In the genomic region with DNA sequence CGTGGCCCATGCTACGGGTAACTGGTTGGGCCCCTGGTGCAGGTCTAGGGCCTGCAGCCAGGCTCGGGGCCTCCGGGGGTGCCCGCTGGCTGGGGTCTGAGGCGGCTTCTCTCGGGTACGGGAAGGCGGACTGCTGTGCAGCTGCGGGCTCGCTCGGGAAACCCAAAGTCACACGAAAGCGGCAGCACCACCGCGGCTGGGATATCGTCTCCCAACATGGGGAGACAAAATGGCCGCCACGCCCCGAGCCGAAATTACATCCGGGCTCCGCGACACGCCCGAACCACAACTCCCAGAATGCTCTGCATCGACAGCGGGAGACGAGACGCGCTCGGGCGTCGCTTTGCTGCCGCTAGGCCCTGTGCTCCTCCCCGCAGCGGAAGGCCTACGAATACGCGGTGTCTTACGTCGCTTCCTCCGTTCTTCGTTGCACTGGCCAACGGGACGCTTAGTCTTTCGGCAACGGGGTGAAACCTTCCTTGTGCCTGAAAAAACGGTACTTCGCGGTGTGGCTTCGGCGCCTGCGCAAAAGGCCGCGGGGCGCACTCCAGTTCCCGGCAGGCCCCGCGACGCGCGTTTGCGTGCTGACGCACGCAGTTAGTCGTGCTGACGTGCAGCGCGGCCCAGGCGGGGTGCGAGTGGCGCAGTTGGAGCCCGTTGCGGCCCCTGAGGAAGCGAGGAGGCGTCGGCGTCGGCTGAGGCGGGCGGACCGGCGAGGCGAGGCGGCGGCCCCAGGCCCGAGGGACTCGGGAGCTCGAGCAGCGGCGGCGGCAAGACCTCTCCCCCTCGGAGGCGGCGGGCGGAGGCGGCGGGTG, we compare ENCODE assay signal across 8 cellular contexts. TPM values are rescaled to one million over a fixed set of nuclear protein-coding genes. Genes with fewer than 3 reads are reported as not detected.
DNase-seq lines count a peak whose midpoint lies in the region; ATAC-seq and TF ChIP-seq lines count a peak whose summit lies in the region.

A gene (plus strand): TSS at position 604 of the 815 bp plus-strand sequence. CDS start 3,727 bp downstream, outside the sequence.

- no peaks in the 10 kb centered on the region for H3K9me3 ChIP-seq in vagina

- peak; percentile 68 to 99 for TF ChIP-seq POLR2A in vagina (IDR thresholded peaks at IDR 0.05)

- peak; percentile 75 for ATAC-seq in GM18517 (IDR thresholded peaks at IDR 0.05; ENCODE audit: unreplicated experiment)
- peak; percentile 69 for ATAC-seq in HG03039 (IDR thresholded peaks at IDR 0.05; ENCODE audit: unreplicated experiment)

- H3K9ac ChIP-seq in rectal smooth muscle tissue (ENCODE audit: low read length), result peak within 1 kb of the TSS; percentile 98

- peak; percentile 92 to 97 for DNase-seq in NCI-H2081 (lab: John Stamatoyannopoulos, UW)
- peak; percentile 87 for DNase-seq in T-helper 9 cell
- DNase-seq in astrocyte of the cerebellum (ENCODE audit: low read depth), result peak; percentile 87
- DNase-seq in hepatic stellate cell (ENCODE audit: low spot score), result peak; percentile 98
- DNase-seq in vagina (ENCODE audit: extremely low spot score in 2 of 2), result peak in 1 of 2 donors; percentile 96

- H3K36me3 ChIP-seq in rectal smooth muscle tissue (ENCODE audit: control insufficient read depth, insufficient read depth, low read length), result peaks cover 8% of the 10 kb centered on the region
- H3K36me3 ChIP-seq in vagina, result peaks cover 0 to 9% of the 10 kb centered on the region in 2 donors

- no peaks in the 10 kb centered on the region for H3K27me3 ChIP-seq in rectal smooth muscle tissue (ENCODE audit: control insufficient read depth, insufficient read depth, low read length)
- H3K27me3 ChIP-seq in vagina, result no peaks in the 10 kb centered on the region

- TF ChIP-seq CTCF in astrocyte of the cerebellum (IDR thresholded peaks at IDR 0.05; ENCODE audit: low read depth, low read length, missing control alignments) (no peak), vagina (IDR thresholded peaks at IDR 0.05) (no peak)

- H3K4me3 ChIP-seq in astrocyte of the cerebellum (ENCODE audit: low read depth, low read length), result peak within 1 kb of the TSS; percentile 93
- H3K4me3 ChIP-seq in rectal smooth muscle tissue (ENCODE audit: low read length), result peak within 1 kb of the TSS; percentile 98
- peak within 1 kb of the TSS; percentile 80 to 97 for H3K4me3 ChIP-seq in vagina

- in situ Hi-C loops in astrocyte of the cerebellum (cut with HindIII; ENCODE audit: low sequenced_read_pairs), result no loop called here

- intact Hi-C loops in vagina (cut with DNase I), result no loop called here

- peak within 1 kb of the TSS; percentile 100 for H3K27ac ChIP-seq in rectal smooth muscle tissue (ENCODE audit: low read depth, low read length)
- peak within 1 kb of the TSS; percentile 98 for H3K27ac ChIP-seq in vagina

- peaks cover 24% of the 10 kb centered on the region for H3K4me1 ChIP-seq in rectal smooth muscle tissue (ENCODE audit: control insufficient read depth, insufficient read depth, low read length)
- peaks cover 48% of the 10 kb centered on the region for H3K4me1 ChIP-seq in vagina

RNA-seq across cellular contexts. Expression of the gene that starts here (rescaled TPM):
- total RNA-seq in vagina, result 534 TPM
